Comparison of ENCODE assay signal across 1 cellular context in the genomic region with DNA sequence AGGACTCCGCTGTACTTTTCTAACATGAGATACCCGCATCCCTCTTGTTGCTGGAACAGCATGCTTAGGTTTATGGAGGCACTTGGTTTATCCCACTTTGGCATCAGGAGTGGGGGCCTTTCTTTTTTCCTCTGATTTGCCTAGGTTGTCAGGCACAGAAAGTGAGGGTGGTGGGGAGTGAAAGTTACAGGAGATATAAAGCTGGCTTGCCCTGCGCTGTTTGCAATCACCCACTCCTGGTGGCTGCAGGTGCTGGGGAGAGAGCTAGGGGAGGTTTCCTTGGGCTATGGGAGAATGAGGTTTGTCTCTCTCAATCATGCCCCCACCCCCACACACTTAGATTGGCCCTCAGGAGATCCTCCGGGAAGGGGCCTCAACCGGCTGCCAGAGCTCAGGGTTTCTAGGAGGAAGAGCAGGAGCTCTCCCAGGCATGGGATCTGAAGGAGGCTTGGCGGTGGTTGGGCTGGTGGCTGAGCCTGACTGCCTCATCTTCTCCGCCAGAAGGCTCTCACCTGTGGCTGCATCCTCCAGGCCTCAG.
TF ChIP-seq lines count a peak whose summit lies in the region.

No MANE protein-coding gene starts in this region.

TF ChIP-seq in SK-N-SH treated with all-trans-retinoic acid at 6 μM for 48 hours, 23 proteins besides CTCF, POLR2A, EP300 and RAD21 (continued from another document):
- TF ChIP-seq, protein P1, sequence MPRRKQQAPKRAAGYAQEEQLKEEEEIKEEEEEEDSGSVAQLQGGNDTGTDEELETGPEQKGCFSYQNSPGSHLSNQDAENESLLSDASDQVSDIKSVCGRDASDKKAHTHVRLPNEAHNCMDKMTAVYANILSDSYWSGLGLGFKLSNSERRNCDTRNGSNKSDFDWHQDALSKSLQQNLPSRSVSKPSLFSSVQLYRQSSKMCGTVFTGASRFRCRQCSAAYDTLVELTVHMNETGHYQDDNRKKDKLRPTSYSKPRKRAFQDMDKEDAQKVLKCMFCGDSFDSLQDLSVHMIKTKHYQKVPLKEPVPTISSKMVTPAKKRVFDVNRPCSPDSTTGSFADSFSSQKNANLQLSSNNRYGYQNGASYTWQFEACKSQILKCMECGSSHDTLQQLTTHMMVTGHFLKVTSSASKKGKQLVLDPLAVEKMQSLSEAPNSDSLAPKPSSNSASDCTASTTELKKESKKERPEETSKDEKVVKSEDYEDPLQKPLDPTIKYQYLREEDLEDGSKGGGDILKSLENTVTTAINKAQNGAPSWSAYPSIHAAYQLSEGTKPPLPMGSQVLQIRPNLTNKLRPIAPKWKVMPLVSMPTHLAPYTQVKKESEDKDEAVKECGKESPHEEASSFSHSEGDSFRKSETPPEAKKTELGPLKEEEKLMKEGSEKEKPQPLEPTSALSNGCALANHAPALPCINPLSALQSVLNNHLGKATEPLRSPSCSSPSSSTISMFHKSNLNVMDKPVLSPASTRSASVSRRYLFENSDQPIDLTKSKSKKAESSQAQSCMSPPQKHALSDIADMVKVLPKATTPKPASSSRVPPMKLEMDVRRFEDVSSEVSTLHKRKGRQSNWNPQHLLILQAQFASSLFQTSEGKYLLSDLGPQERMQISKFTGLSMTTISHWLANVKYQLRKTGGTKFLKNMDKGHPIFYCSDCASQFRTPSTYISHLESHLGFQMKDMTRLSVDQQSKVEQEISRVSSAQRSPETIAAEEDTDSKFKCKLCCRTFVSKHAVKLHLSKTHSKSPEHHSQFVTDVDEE (CRISPR knock-in tag; IDR thresholded peaks at IDR 0.05), result no peak
- TF ChIP-seq ZFP3 (CRISPR knock-in tag; IDR thresholded peaks at IDR 0.05) (no peak), OSR1 (CRISPR knock-in tag; IDR thresholded peaks at IDR 0.05) (no peak), ZC3H10 (CRISPR knock-in tag; IDR thresholded peaks at IDR 0.05) (no peak), ARNTL (CRISPR knock-in tag; IDR thresholded peaks at IDR 0.05; ENCODE audit: borderline replicate concordance, low read depth) (no peak), GLIS3 (CRISPR knock-in tag; IDR thresholded peaks at IDR 0.05) (no peak), ISL1 (CRISPR knock-in tag; IDR thresholded peaks at IDR 0.05) (no peak), ESRRG (CRISPR knock-in tag; IDR thresholded peaks at IDR 0.05) (no peak), ZNF70 (CRISPR knock-in tag; IDR thresholded peaks at IDR 0.05) (no peak), PPARA (CRISPR knock-in tag; IDR thresholded peaks at IDR 0.05; ENCODE audit: borderline replicate concordance) (no peak), BACH2 (CRISPR knock-in tag; IDR thresholded peaks at IDR 0.05; ENCODE audit: borderline replicate concordance) (no peak), TOX (CRISPR knock-in tag; IDR thresholded peaks at IDR 0.05; ENCODE audit: borderline replicate concordance) (no peak)
- TF ChIP-seq, protein P2, sequence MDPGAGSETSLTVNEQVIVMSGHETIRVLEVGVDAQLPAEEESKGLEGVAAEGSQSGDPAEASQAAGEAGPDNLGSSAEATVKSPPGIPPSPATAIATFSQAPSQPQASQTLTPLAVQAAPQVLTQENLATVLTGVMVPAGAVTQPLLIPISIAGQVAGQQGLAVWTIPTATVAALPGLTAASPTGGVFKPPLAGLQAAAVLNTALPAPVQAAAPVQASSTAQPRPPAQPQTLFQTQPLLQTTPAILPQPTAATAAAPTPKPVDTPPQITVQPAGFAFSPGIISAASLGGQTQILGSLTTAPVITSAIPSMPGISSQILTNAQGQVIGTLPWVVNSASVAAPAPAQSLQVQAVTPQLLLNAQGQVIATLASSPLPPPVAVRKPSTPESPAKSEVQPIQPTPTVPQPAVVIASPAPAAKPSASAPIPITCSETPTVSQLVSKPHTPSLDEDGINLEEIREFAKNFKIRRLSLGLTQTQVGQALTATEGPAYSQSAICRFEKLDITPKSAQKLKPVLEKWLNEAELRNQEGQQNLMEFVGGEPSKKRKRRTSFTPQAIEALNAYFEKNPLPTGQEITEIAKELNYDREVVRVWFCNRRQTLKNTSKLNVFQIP (CRISPR knock-in tag; IDR thresholded peaks at IDR 0.05; ENCODE audit: borderline replicate concordance, low read depth), result no peak
- TF ChIP-seq, protein P3, sequence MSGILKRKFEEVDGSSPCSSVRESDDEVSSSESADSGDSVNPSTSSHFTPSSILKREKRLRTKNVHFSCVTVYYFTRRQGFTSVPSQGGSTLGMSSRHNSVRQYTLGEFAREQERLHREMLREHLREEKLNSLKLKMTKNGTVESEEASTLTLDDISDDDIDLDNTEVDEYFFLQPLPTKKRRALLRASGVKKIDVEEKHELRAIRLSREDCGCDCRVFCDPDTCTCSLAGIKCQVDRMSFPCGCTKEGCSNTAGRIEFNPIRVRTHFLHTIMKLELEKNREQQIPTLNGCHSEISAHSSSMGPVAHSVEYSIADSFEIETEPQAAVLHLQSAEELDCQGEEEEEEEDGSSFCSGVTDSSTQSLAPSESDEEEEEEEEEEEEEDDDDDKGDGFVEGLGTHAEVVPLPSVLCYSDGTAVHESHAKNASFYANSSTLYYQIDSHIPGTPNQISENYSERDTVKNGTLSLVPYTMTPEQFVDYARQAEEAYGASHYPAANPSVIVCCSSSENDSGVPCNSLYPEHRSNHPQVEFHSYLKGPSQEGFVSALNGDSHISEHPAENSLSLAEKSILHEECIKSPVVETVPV (CRISPR knock-in tag; IDR thresholded peaks at IDR 0.05), result no peak
TF ChIP-seq in SK-N-SH treated with all-trans-retinoic acid at 6 μM for 48 hours: peak in this region for 0.
